ENCODE assay signal across 28 cellular contexts in the genomic region with DNA sequence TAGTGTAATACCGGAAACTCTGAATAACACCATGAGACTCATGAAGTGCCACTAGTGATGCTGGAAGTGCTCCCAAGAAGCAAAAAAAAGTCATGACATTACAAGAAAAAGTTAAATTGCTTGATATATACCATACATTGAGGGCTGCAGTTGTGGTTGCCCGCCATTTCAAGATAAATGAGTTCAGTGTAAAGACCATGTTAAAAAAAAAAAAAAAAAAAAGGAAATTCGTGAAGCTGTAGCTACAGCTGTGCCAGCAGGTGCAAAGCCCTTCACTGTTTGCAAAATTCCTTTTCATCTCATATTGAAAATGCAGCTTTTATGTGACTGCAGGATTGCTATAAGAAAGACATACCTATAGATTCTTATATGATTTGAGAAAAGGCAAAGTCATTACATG.
"Had no signal": no experiment of that assay in that cellular context is flagged by ENCODE, and none has a peak within 500 bp of the region (broad histone marks: within the 10 kb centered on the region; RNA-seq: fewer than 3 reads in every experiment).

No MANE protein-coding gene starts in this region.

- H3K4me3 Mint-ChIP-seq: natural killer cell; nephron; neural progenitor cell; stimulated activated effector memory CD8-positive, alpha-beta T cell treated with anti-CD3 and anti-CD28 coated beads, Interleukin-12 subunit alpha, Interleukin-12 subunit beta, amount 100 ng/mL, for 72 hours; stimulated activated naive B cell treated with anti-CD40 and anti-IgM and Interleukin-4, amounts not matched to agents 10 μg/mL and 1 μg/mL and 100 μg/mL, for 72 hours; stimulated activated naive CD8-positive, alpha-beta T cell treated with anti-CD3 and anti-CD28 coated beads, Interleukin-15, Interleukin-2, amounts not matched to agents 100 ng/mL and 50 ng/mL, for 24 hours had no signal

- H3K27ac Mint-ChIP-seq: natural killer cell; nephron; neural progenitor cell; progenitor cell of endocrine pancreas; stimulated activated effector memory CD8-positive, alpha-beta T cell treated with anti-CD3 and anti-CD28 coated beads, Interleukin-12 subunit alpha, Interleukin-12 subunit beta, amount 100 ng/mL, for 72 hours; stimulated activated naive B cell treated with anti-CD40 and anti-IgM and Interleukin-4, amounts not matched to agents 10 μg/mL and 1 μg/mL and 100 μg/mL, for 72 hours; stimulated activated naive CD8-positive, alpha-beta T cell treated with anti-CD3 and anti-CD28 coated beads, Interleukin-15, Interleukin-2, amounts not matched to agents 100 ng/mL and 50 ng/mL, for 24 hours had no signal

- H3K27me3 ChIP-seq: neural progenitor cell, ovary, stomach, thyroid gland, tibial nerve, upper lobe of left lung, vagina had no signal

- H3K27me3 Mint-ChIP-seq: progenitor cell of endocrine pancreas; stimulated activated naive B cell treated with anti-CD40 and anti-IgM and Interleukin-4, amounts not matched to agents 10 μg/mL and 1 μg/mL and 100 μg/mL, for 72 hours; stimulated activated naive CD8-positive, alpha-beta T cell treated with anti-CD3 and anti-CD28 coated beads, Interleukin-15, Interleukin-2, amounts not matched to agents 100 ng/mL and 50 ng/mL, for 24 hours had no signal

- H3K9ac ChIP-seq: neural progenitor cell, parathyroid adenoma had no signal

- ATAC-seq: natural killer cell; psoas muscle; right cardiac atrium; sciatic nerve; stimulated activated effector memory CD8-positive, alpha-beta T cell treated with anti-CD3 and anti-CD28 coated beads, Interleukin-12 subunit alpha, Interleukin-12 subunit beta, amount 100 ng/mL, for 72 hours; stimulated activated naive B cell treated with anti-CD40 and anti-IgM and Interleukin-4, amounts not matched to agents 10 μg/mL and 1 μg/mL and 100 μg/mL, for 72 hours had no signal

- H3K9me3 Mint-ChIP-seq: natural killer cell; nephron; stimulated activated effector memory CD8-positive, alpha-beta T cell treated with anti-CD3 and anti-CD28 coated beads, Interleukin-12 subunit alpha, Interleukin-12 subunit beta, amount 100 ng/mL, for 72 hours; stimulated activated naive B cell treated with anti-CD40 and anti-IgM and Interleukin-4, amounts not matched to agents 10 μg/mL and 1 μg/mL and 100 μg/mL, for 72 hours; stimulated activated naive CD8-positive, alpha-beta T cell treated with anti-CD3 and anti-CD28 coated beads, Interleukin-15, Interleukin-2, amounts not matched to agents 100 ng/mL and 50 ng/mL, for 24 hours had no signal

- DNase-seq: natural killer cell; occipital lobe; ovary; posterior cingulate gyrus; psoas muscle; right cardiac atrium; stimulated activated CD4-positive, alpha-beta T cell treated with anti-CD3 and anti-CD28 coated beads, Interleukin-15, amount 100 ng/mL, for 24 hours; stimulated activated CD4-positive, alpha-beta T cell treated with anti-CD3 and anti-CD28 coated beads, Interleukin-2, amount 100 ng/mL, for 24 hours; stimulated activated CD4-positive, alpha-beta T cell treated with anti-CD3 and anti-CD28 coated beads, Interleukin-2, amount 100 ng/mL, for 48 hours; stimulated activated CD4-positive, alpha-beta T cell treated with anti-CD3 and anti-CD28 coated beads, Interleukin-4, amount 100 ng/mL, for 24 hours; stimulated activated naive B cell treated with anti-CD40 and anti-IgM and Interleukin-4, amounts not matched to agents 10 μg/mL and 1 μg/mL and 100 μg/mL, for 72 hours; stimulated activated naive CD4-positive, alpha-beta T cell treated with Interleukin-2 at 50 U/mL for 16 hours; stomach; thyroid gland; trophoblast cell; upper lobe of left lung had no signal

- H3K4me2 ChIP-seq: neural progenitor cell, smooth muscle cell had no signal

- H3K4me3 ChIP-seq: neural progenitor cell, ovary, psoas muscle, skin epidermis, smooth muscle cell, stomach, thoracic aorta, thyroid gland, tibial nerve, upper lobe of left lung, vagina had no signal

- H3K4me1 ChIP-seq: neural progenitor cell, parathyroid adenoma, psoas muscle, stomach, thyroid gland, upper lobe of left lung, vagina had no signal

- H2AFZ ChIP-seq: neural progenitor cell, parathyroid adenoma had no signal

- H3K36me3 ChIP-seq: neural progenitor cell, ovary, stomach, thoracic aorta, thyroid gland, tibial nerve, upper lobe of left lung, vagina had no signal

- H3K4me1 Mint-ChIP-seq: neural progenitor cell; stimulated activated naive B cell treated with anti-CD40 and anti-IgM and Interleukin-4, amounts not matched to agents 10 μg/mL and 1 μg/mL and 100 μg/mL, for 72 hours had no signal

- H3K36me3 Mint-ChIP-seq: natural killer cell; neural progenitor cell; stimulated activated effector memory CD8-positive, alpha-beta T cell treated with anti-CD3 and anti-CD28 coated beads, Interleukin-12 subunit alpha, Interleukin-12 subunit beta, amount 100 ng/mL, for 72 hours had no signal

- H3K9me3 ChIP-seq: ovary, psoas muscle, stomach, thoracic aorta, thyroid gland, tibial nerve, upper lobe of left lung, vagina had no signal

- H3K27ac ChIP-seq: neural progenitor cell, ovary, parathyroid adenoma, psoas muscle, skin epidermis, stomach, thoracic aorta, thyroid gland, tibial nerve, upper lobe of left lung, vagina had no signal

- H3K79me2 ChIP-seq: parathyroid adenoma had no signal
